In genomic region chr9:112002847-112003457, GRCh38 we compare ENCODE assay signal across 18 cellular contexts.
A peak's percentile ranks its signal among the peaks of the same experiment; 100 is the strongest.
DNase-seq lines count a peak whose midpoint lies in the region; ATAC-seq, FAIRE-seq and TF ChIP-seq lines count a peak whose summit lies in the region.
"Had no signal": no experiment of that assay in that cellular context is flagged by ENCODE, and none has a peak within 500 bp of the region (broad histone marks: within the 10 kb centered on the region; RNA-seq: fewer than 3 reads in every experiment).

No MANE protein-coding gene starts in this region.

- H3K9me3 ChIP-seq in DOHH2 (ENCODE audit: control insufficient read depth, insufficient read depth, low read length) (no peaks in the 10 kb centered on the region), K562 (replicated peaks; ENCODE audit: control insufficient read depth, insufficient read depth, low read depth, low read length) (no peaks in the 10 kb centered on the region)
- H3K9me3 ChIP-seq: BLaER1, breast epithelium, HAP-1 had no signal

- H3K4me2 ChIP-seq in DOHH2 (ENCODE audit: low read length): peak overlapping the region; percentile 23; the same call in 1 of the 2 replicates
- no peak overlapping the region for H3K4me2 ChIP-seq in K562 (ENCODE audit: insufficient read depth, low read length)
- H3K4me2 ChIP-seq: BLaER1 had no signal

- H3K79me2 ChIP-seq in DOHH2 (ENCODE audit: control insufficient read depth, low read length) (no peaks in the 10 kb centered on the region), K562 (ENCODE audit: control insufficient read depth, insufficient read depth, low read length) (no peaks in the 10 kb centered on the region)

- no peak for TF ChIP-seq EP300 in K562 (IDR thresholded peaks at IDR 0.05; ENCODE audit: low read length)

- H3K27me3 Mint-ChIP-seq in naive thymus-derived CD8-positive, alpha-beta T cell: no peaks in the 10 kb centered on the region

- H3K27me3 ChIP-seq in DOHH2 (ENCODE audit: control insufficient read depth, low read length) (no peaks in the 10 kb centered on the region), K562 (ENCODE audit: control insufficient read depth in 2 of 2, insufficient read depth in 2 of 2, low read length in 2 of 2) (no peaks in the 10 kb centered on the region)
- H3K27me3 ChIP-seq: BLaER1, breast epithelium had no signal

- H3K4me1 Mint-ChIP-seq in naive thymus-derived CD8-positive, alpha-beta T cell: peaks cover 17 to 44% (median 36%) of the 10 kb centered on the region in 4 donors

- TF ChIP-seq RAD21 in K562 (CRISPR knock-in tag; conservative IDR thresholded peaks at IDR 0.05 in 1 of 2, IDR thresholded peaks at IDR 0.05 in 1 of 2): no peak

- H3K9ac ChIP-seq in K562 (ENCODE audit: insufficient read depth in 1 of 2, low read depth in 2 of 2, low read length in 2 of 2): no peak overlapping the region
- H3K9ac ChIP-seq: BLaER1 had no signal

- H3K9me2 ChIP-seq in DOHH2 (replicated peaks; ENCODE audit: control insufficient read depth, low read length): no peaks in the 10 kb centered on the region

- H3K4me3 ChIP-seq in DOHH2 (ENCODE audit: low read length): no peak overlapping the region
- no peak overlapping the region for H3K4me3 ChIP-seq in K562
- H3K4me3 ChIP-seq: BLaER1, breast epithelium, HAP-1 had no signal

- H4K20me1 ChIP-seq in DOHH2 (ENCODE audit: control insufficient read depth, insufficient read depth, low read depth, low read length) (no peaks in the 10 kb centered on the region), K562 (replicated peaks; ENCODE audit: control insufficient read depth, insufficient read depth, low read length) (no peaks in the 10 kb centered on the region)
- H4K20me1 ChIP-seq: BLaER1 had no signal

- BruUV-seq in K562 (replicated peaks; lab: Mats Ljungman, UMichigan): no TSS peak

- peaks cover 42% of the 10 kb centered on the region for H3K4me1 ChIP-seq in DOHH2 (ENCODE audit: control insufficient read depth, low read length)
- H3K4me1 ChIP-seq in K562 (replicated peaks in 1 of 2; ENCODE audit: control insufficient read depth in 2 of 2, insufficient read depth in 2 of 2, low read length in 2 of 2): peaks cover 3% of the 10 kb centered on the region in 2 experiments; a peak in 2 of 5 replicates
- H3K4me1 ChIP-seq: BLaER1, breast epithelium, HAP-1 had no signal

- intact Hi-C loops in K562 (cut with micrococcal nuclease): loop anchor here (5.0 to 10.0 kb wide), 2 partner anchors 69 to 332 kb away; partner anchors contain the start of gene PTBP3

- CTCF ChIA-PET in K562 (lab: Yijun Ruan, JAX; ENCODE audit: low intra/inter-chr PET ratio): no interaction called here

- H3K9me3 Mint-ChIP-seq in naive thymus-derived CD8-positive, alpha-beta T cell: no peaks in the 10 kb centered on the region
- H3K9me3 Mint-ChIP-seq: neural crest cell had no signal

- peak overlapping the region in 9 of 10 donors; percentile 22 to 72 (median 55) for H3K4me3 Mint-ChIP-seq in naive thymus-derived CD8-positive, alpha-beta T cell
- H3K4me3 Mint-ChIP-seq: neural crest cell had no signal

- peak; percentile 62 for DNase-seq in M059J (ENCODE audit: low read depth)
- no peak for DNase-seq in K562 (ENCODE audit: extremely low read depth in 1 of 4, low spot score in 3 of 4)
- DNase-seq in naive thymus-derived CD8-positive, alpha-beta T cell: no peak
- DNase-seq in GM19238 (ENCODE audit: insufficient read length, low spot score): no peak
- no peak for DNase-seq in KG1 (lab: John Stamatoyannopoulos, UW)
- DNase-seq: activated gamma-delta T cell; DMS79 treated with DMSO at 0.1 percent for 48 hours; NCI-H1092; SIG-M5; stimulated activated CD4-positive, alpha-beta T cell treated with anti-CD3 and anti-CD28 coated beads, Interleukin-4, amount 100 ng/mL, for 4 hours had no signal

- H2AFZ ChIP-seq in K562 (ENCODE audit: low read depth, low read length): peak overlapping the region; percentile 51

- H3K27ac Mint-ChIP-seq in naive thymus-derived CD8-positive, alpha-beta T cell: peak overlapping the region in 8 of 10 donors; percentile 26 to 83 (median 76)

- TF ChIP-seq CTCF in DOHH2 (IDR thresholded peaks at IDR 0.05; ENCODE audit: low read depth, low read length, poor library complexity, severe bottlenecking): no peak
- no peak for TF ChIP-seq CTCF in K562 (IDR thresholded peaks at IDR 0.05 in 2 of 3, conservative IDR thresholded peaks at IDR 0.05 in 1 of 3; ENCODE audit: insufficient read depth in 2 of 3, low read depth in 1 of 3, low read length in 3 of 3)

- H3K36me3 ChIP-seq in DOHH2 (ENCODE audit: control insufficient read depth, low read length): no peaks in the 10 kb centered on the region
- no peaks in the 10 kb centered on the region for H3K36me3 ChIP-seq in K562 (ENCODE audit: control insufficient read depth, insufficient read depth, low read length)
- H3K36me3 ChIP-seq: BLaER1, breast epithelium, HAP-1 had no signal

- in situ Hi-C loops in K562 (cut with MboI): no loop called here

- TF ChIP-seq POLR2A in K562 (conservative IDR thresholded peaks at IDR 0.05): no peak

- WGBS in K562 (ENCODE audit: insufficient coverage, low coverage, missing lambda C conversion rate): 43% methylated on average over 11 of the region's 11 CpGs

- no peaks in the 10 kb centered on the region for H3F3A ChIP-seq in DOHH2 (ENCODE audit: control insufficient read depth, insufficient read depth)

- H3K9me1 ChIP-seq in K562 (ENCODE audit: control insufficient read depth, insufficient read depth, low read length): no peaks in the 10 kb centered on the region

- peak overlapping the region; percentile 11; the same call in 1 of the 2 replicates for H3K27ac ChIP-seq in DOHH2 (ENCODE audit: low read depth, low read length)
- H3K27ac ChIP-seq in K562 (ENCODE audit: extremely low read depth, low read depth, low read length): no peak overlapping the region
- H3K27ac ChIP-seq: BLaER1, breast epithelium had no signal

- POLR2A ChIA-PET in K562 (lab: Yijun Ruan, JAX): interaction anchor here (0.8 to 2.6 kb wide), 4 partner anchors 9 to 16 kb away, joined by 3 to 9 read pairs (median 7); no protein-coding TSS in a partner anchor
- POLR2A ChIA-PET in naive thymus-derived CD8-positive, alpha-beta T cell (lab: Charles Lee): interaction anchor here (0.6 to 2.1 kb wide), 7 partner anchors 9 to 1498 kb away, joined by 3 to 16 read pairs (median 4); partner anchors contain the start of gene UGCG

- ATAC-seq in K562 (no peak; the same call in 1 of the 3 replicates), GM19467 (IDR thresholded peaks at IDR 0.05; ENCODE audit: unreplicated experiment) (no peak)
- ATAC-seq in naive thymus-derived CD8-positive, alpha-beta T cell: no peak
- ATAC-seq: sciatic nerve had no signal

- H3K36me3 Mint-ChIP-seq in naive thymus-derived CD8-positive, alpha-beta T cell: no peaks in the 10 kb centered on the region

- FAIRE-seq in K562 (lab: Jason Lieb, UNC): no peak
- FAIRE-seq: frontal cortex had no signal

TF ChIP-seq in K562, 482 proteins besides CTCF, POLR2A, EP300 and RAD21 (continues in another document):
- TF ChIP-seq ZNF76 (CRISPR knock-in tag; IDR thresholded peaks at IDR 0.05; ENCODE audit: borderline replicate concordance) (no peak), ZNF778 (CRISPR knock-in tag; IDR thresholded peaks at IDR 0.05) (no peak), ZNF436 (CRISPR knock-in tag; IDR thresholded peaks at IDR 0.05) (no peak), PPARD (CRISPR knock-in tag; IDR thresholded peaks at IDR 0.05) (no peak), GABPB1 (CRISPR knock-in tag; IDR thresholded peaks at IDR 0.05) (no peak), CHCHD3 (CRISPR knock-in tag; IDR thresholded peaks at IDR 0.05) (no peak), ZNF184 (CRISPR knock-in tag; IDR thresholded peaks at IDR 0.05) (no peak), FOXJ3 (CRISPR knock-in tag; IDR thresholded peaks at IDR 0.05) (no peak), ZNF717 (CRISPR knock-in tag; IDR thresholded peaks at IDR 0.05) (no peak), C11orf30 (IDR thresholded peaks at IDR 0.05; ENCODE audit: low read depth) (no peak)
- TF ChIP-seq, protein P1, sequence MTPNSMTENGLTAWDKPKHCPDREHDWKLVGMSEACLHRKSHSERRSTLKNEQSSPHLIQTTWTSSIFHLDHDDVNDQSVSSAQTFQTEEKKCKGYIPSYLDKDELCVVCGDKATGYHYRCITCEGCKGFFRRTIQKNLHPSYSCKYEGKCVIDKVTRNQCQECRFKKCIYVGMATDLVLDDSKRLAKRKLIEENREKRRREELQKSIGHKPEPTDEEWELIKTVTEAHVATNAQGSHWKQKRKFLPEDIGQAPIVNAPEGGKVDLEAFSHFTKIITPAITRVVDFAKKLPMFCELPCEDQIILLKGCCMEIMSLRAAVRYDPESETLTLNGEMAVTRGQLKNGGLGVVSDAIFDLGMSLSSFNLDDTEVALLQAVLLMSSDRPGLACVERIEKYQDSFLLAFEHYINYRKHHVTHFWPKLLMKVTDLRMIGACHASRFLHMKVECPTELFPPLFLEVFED (CRISPR knock-in tag; conservative IDR thresholded peaks at IDR 0.05): no peak
- TF ChIP-seq, protein P2, sequence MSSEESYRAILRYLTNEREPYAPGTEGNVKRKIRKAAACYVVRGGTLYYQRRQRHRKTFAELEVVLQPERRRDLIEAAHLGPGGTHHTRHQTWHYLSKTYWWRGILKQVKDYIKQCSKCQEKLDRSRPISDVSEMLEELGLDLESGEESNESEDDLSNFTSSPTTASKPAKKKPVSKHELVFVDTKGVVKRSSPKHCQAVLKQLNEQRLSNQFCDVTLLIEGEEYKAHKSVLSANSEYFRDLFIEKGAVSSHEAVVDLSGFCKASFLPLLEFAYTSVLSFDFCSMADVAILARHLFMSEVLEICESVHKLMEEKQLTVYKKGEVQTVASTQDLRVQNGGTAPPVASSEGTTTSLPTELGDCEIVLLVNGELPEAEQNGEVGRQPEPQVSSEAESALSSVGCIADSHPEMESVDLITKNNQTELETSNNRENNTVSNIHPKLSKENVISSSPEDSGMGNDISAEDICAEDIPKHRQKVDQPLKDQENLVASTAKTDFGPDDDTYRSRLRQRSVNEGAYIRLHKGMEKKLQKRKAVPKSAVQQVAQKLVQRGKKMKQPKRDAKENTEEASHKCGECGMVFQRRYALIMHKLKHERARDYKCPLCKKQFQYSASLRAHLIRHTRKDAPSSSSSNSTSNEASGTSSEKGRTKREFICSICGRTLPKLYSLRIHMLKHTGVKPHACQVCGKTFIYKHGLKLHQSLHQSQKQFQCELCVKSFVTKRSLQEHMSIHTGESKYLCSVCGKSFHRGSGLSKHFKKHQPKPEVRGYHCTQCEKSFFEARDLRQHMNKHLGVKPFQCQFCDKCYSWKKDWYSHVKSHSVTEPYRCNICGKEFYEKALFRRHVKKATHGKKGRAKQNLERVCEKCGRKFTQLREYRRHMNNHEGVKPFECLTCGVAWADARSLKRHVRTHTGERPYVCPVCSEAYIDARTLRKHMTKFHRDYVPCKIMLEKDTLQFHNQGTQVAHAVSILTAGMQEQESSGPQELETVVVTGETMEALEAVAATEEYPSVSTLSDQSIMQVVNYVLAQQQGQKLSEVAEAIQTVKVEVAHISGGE (CRISPR knock-in tag; IDR thresholded peaks at IDR 0.05): no peak
